In genomic region chr3:195863121-195864061, GRCh38 we compare ENCODE assay signal across 8 cellular contexts. TPM values are rescaled to one million over a fixed set of nuclear protein-coding genes. Genes with fewer than 3 reads are reported as not detected.
DNase-seq lines count a peak whose midpoint lies in the region; ATAC-seq lines count a peak whose summit lies in the region.

No MANE protein-coding gene starts in this region.

- CTCF ChIA-PET in activated CD4-positive, alpha-beta T cell treated with anti-CD3 and anti-CD28 coated beads for 36 hours (lab: Charles Lee) = interaction anchor here (0.6 to 5.8 kb wide), 7 partner anchors 27 to 594 kb away, joined by 3 to 74 read pairs (median 5); no protein-coding TSS in a partner anchor

- H3K36me3 Mint-ChIP-seq in activated CD4-positive, alpha-beta T cell treated with anti-CD3 and anti-CD28 coated beads for 36 hours (ENCODE audit: low read depth) = peaks cover 1% of the 10 kb centered on the region

- no peaks in the 10 kb centered on the region for H3K9me3 Mint-ChIP-seq in activated CD4-positive, alpha-beta T cell treated with anti-CD3 and anti-CD28 coated beads for 36 hours (ENCODE audit: low read depth)

- no peak overlapping the region for H3K4me3 Mint-ChIP-seq in activated CD4-positive, alpha-beta T cell treated with anti-CD3 and anti-CD28 coated beads for 36 hours

- no peaks in the 10 kb centered on the region for H3K27me3 Mint-ChIP-seq in activated CD4-positive, alpha-beta T cell treated with anti-CD3 and anti-CD28 coated beads for 36 hours

- H3K27ac Mint-ChIP-seq in activated CD4-positive, alpha-beta T cell treated with anti-CD3 and anti-CD28 coated beads for 36 hours = no peak overlapping the region

- H3K4me1 Mint-ChIP-seq in activated CD4-positive, alpha-beta T cell treated with anti-CD3 and anti-CD28 coated beads for 36 hours = peaks cover 10% of the 10 kb centered on the region

- ATAC-seq in activated CD4-positive, alpha-beta T cell treated with anti-CD3 and anti-CD28 coated beads for 36 hours = peak; percentile 88
- ATAC-seq in left lobe of liver (peak; percentile 92), GM18868 (IDR thresholded peaks at IDR 0.05; ENCODE audit: unreplicated experiment) (no peak)

- DNase-seq in SIG-M5 treated with dmso at 0.1 percent for 504 hours (lab: John Stamatoyannopoulos, UW; ENCODE audit: unreplicated experiment) (peak; percentile 55), SIG-M5 (lab: John Stamatoyannopoulos, UW) (no peak), NCI-H2107 (lab: John Stamatoyannopoulos, UW) (peak; percentile 53), cerebellum (ENCODE audit: low spot score) (peak; percentile 74), left lobe of liver (ENCODE audit: low spot score) (peak; percentile 90)
- peak; percentile 88 for DNase-seq in activated CD4-positive, alpha-beta T cell treated with anti-CD3 and anti-CD28 coated beads for 36 hours
- DNase-seq in stimulated activated CD4-positive, alpha-beta T cell treated with anti-CD3 and anti-CD28 coated beads, Interleukin-2, amount 100 ng/mL, for 24 hours = peak; percentile 72 to 78

- intact Hi-C loops in activated CD4-positive, alpha-beta T cell treated with anti-CD3 and anti-CD28 coated beads for 36 hours (cut with DNase I, micrococcal nuclease) = loop anchor here (1.0 to 5.0 kb wide), 4 partner anchors 31 to 306 kb away; no protein-coding TSS in a partner anchor

- POLR2A ChIA-PET in activated CD4-positive, alpha-beta T cell treated with anti-CD3 and anti-CD28 coated beads for 36 hours (lab: Charles Lee) = interaction anchor here (0.9 kb wide), 1 partner anchor 30 kb away, joined by 4 read pairs; no protein-coding TSS in a partner anchor

RNA-seq across cellular contexts. Expression of gene TNK2, which starts 45.0 kb away (rescaled TPM):
- 10 to 100 TPM; 49.9 to 54.2 TPM for total RNA-seq in activated CD4-positive, alpha-beta T cell treated with anti-CD3 and anti-CD28 coated beads for 36 hours
- 17.8 TPM for total RNA-seq in cerebellum
- 55.2 TPM for total RNA-seq in left lobe of liver

RNA-seq across cellular contexts. Expression of gene MUC4, which starts 51.7 kb away (rescaled TPM):
- total RNA-seq in activated CD4-positive, alpha-beta T cell treated with anti-CD3 and anti-CD28 coated beads for 36 hours = under 1 TPM; 0.09 to 0.14 TPM
- 0.27 TPM for total RNA-seq in cerebellum
- 0.08 TPM for total RNA-seq in left lobe of liver
